1 cellular context compared by ENCODE assay signal in the genomic region with DNA sequence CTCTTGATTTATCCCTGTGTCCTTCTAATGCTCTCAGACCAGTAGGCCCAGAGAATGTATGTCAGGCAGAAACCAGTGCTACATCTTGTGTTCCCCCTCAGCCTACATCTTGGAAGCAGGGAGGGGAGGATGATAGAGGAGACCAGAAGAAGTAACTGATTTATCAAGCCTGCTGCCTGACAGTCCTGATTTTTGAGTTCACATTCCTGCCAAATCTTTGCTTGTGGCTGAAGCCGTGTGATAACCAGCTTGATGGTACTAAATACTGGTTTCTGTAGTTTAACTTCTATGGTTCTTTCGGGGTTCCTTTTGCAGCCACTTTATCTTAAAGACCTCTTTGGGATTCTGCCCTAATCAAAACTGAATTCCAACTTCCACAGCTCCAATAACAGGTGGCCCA.
TF ChIP-seq lines count a peak whose summit lies in the region.

No MANE protein-coding gene starts in this region.

TF ChIP-seq in WTC11, 78 proteins besides CTCF, POLR2A, EP300 and RAD21 (continued from another document):
- TF ChIP-seq, protein P1, sequence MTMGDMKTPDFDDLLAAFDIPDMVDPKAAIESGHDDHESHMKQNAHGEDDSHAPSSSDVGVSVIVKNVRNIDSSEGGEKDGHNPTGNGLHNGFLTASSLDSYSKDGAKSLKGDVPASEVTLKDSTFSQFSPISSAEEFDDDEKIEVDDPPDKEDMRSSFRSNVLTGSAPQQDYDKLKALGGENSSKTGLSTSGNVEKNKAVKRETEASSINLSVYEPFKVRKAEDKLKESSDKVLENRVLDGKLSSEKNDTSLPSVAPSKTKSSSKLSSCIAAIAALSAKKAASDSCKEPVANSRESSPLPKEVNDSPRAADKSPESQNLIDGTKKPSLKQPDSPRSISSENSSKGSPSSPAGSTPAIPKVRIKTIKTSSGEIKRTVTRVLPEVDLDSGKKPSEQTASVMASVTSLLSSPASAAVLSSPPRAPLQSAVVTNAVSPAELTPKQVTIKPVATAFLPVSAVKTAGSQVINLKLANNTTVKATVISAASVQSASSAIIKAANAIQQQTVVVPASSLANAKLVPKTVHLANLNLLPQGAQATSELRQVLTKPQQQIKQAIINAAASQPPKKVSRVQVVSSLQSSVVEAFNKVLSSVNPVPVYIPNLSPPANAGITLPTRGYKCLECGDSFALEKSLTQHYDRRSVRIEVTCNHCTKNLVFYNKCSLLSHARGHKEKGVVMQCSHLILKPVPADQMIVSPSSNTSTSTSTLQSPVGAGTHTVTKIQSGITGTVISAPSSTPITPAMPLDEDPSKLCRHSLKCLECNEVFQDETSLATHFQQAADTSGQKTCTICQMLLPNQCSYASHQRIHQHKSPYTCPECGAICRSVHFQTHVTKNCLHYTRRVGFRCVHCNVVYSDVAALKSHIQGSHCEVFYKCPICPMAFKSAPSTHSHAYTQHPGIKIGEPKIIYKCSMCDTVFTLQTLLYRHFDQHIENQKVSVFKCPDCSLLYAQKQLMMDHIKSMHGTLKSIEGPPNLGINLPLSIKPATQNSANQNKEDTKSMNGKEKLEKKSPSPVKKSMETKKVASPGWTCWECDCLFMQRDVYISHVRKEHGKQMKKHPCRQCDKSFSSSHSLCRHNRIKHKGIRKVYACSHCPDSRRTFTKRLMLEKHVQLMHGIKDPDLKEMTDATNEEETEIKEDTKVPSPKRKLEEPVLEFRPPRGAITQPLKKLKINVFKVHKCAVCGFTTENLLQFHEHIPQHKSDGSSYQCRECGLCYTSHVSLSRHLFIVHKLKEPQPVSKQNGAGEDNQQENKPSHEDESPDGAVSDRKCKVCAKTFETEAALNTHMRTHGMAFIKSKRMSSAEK (CRISPR knock-in tag; IDR thresholded peaks at IDR 0.05; ENCODE audit: borderline replicate concordance), result no peak
- TF ChIP-seq USF1 (CRISPR knock-in tag; IDR thresholded peaks at IDR 0.05) (no peak), TP53 (CRISPR knock-in tag; IDR thresholded peaks at IDR 0.05) (no peak), GTF2I (CRISPR knock-in tag; conservative IDR thresholded peaks at IDR 0.05) (no peak), GRHL2 (CRISPR knock-in tag; IDR thresholded peaks at IDR 0.05; ENCODE audit: insufficient replicate concordance, severe bottlenecking) (no peak), HMGA2 (CRISPR knock-in tag; IDR thresholded peaks at IDR 0.05) (no peak), NFATC4 (CRISPR knock-in tag; IDR thresholded peaks at IDR 0.05) (no peak)
